ENCODE assay signal across 19 cellular contexts in genomic region chr3:16994842-16995535, GRCh38.
DNase-seq lines count a peak whose midpoint lies in the region; ATAC-seq and TF ChIP-seq lines count a peak whose summit lies in the region.
"Had no signal": no experiment of that assay in that cellular context is flagged by ENCODE, and none has a peak within 500 bp of the region (broad histone marks: within the 10 kb centered on the region; RNA-seq: fewer than 3 reads in every experiment).

No MANE protein-coding gene starts in this region.

- H3K4me3 Mint-ChIP-seq in stimulated activated naive CD8-positive, alpha-beta T cell treated with anti-CD3 and anti-CD28 coated beads, Interleukin-15, Interleukin-2, amounts not matched to agents 100 ng/mL and 50 ng/mL, for 24 hours, result no peak overlapping the region
- peak overlapping the region; percentile 56 to 76 (median 63) for H3K4me3 Mint-ChIP-seq in immature natural killer cell
- H3K4me3 Mint-ChIP-seq: activated CD4-positive, alpha-beta T cell treated with anti-CD3 and anti-CD28 coated beads, Interleukin-2, amount 10 ng/mL, durations not matched to agents 24 days and 14 days; activated T-helper 1 cell treated with anti-CD3 and anti-CD28 coated beads, Interleukin-12 subunit alpha, Interleukin-12 subunit beta, Interleukin-2, Interleukin-4 antibody, amounts not matched to agents 30 ng/mL and 10 ng/mL and 1 ng/mL, durations not matched to agents 14 hours and 24 hours and 36 hours; T-helper 2 cell treated with Interferon-gamma antibody and Interleukin-4, amounts not matched to agents 5 μg/mL and 100 μg/mL, for 36 hours had no signal

- ATAC-seq in stimulated activated naive CD8-positive, alpha-beta T cell treated with anti-CD3 and anti-CD28 coated beads, Interleukin-15, Interleukin-2, amounts not matched to agents 100 U/mL and 50 U/mL, for 24 hours, result no peak
- no peak for ATAC-seq in HG03432 (IDR thresholded peaks at IDR 0.05; ENCODE audit: unreplicated experiment)

- H3K36me3 Mint-ChIP-seq in stimulated activated naive CD8-positive, alpha-beta T cell treated with anti-CD3 and anti-CD28 coated beads, Interleukin-15, Interleukin-2, amounts not matched to agents 100 ng/mL and 50 ng/mL, for 24 hours (ENCODE audit: low read depth), result no peaks in the 10 kb centered on the region
- no peaks in the 10 kb centered on the region for H3K36me3 Mint-ChIP-seq in immature natural killer cell

- no peaks in the 10 kb centered on the region for H3K9me3 Mint-ChIP-seq in stimulated activated naive CD8-positive, alpha-beta T cell treated with anti-CD3 and anti-CD28 coated beads, Interleukin-15, Interleukin-2, amounts not matched to agents 100 ng/mL and 50 ng/mL, for 24 hours
- H3K9me3 Mint-ChIP-seq in immature natural killer cell, result no peaks in the 10 kb centered on the region
- H3K9me3 Mint-ChIP-seq: T-helper 2 cell treated with Interferon-gamma antibody and Interleukin-4, amounts not matched to agents 5 μg/mL and 100 μg/mL, for 36 hours had no signal

- H3K4me3 ChIP-seq in foreskin fibroblast (ENCODE audit: low read depth in 1 of 2, low read length in 2 of 2), result no peak overlapping the region
- H3K4me3 ChIP-seq: dorsolateral prefrontal cortex had no signal

- no peak for TF ChIP-seq CTCF in foreskin fibroblast (IDR thresholded peaks at IDR 0.05; ENCODE audit: low read depth, low read length)

- DNase-seq in stimulated activated naive CD8-positive, alpha-beta T cell treated with anti-CD3 and anti-CD28 coated beads, Interleukin-15, Interleukin-2, amounts not matched to agents 100 U/mL and 50 U/mL, for 24 hours, result no peak
- DNase-seq in NCI-H774 (lab: John Stamatoyannopoulos, UW), result peak; percentile 22
- no peak for DNase-seq in immature natural killer cell
- DNase-seq in foreskin fibroblast, result no peak
- no peak for DNase-seq in putamen (ENCODE audit: low spot score)
- no peak for DNase-seq in nucleus accumbens (lab: John Stamatoyannopoulos, UW)
- DNase-seq: activated CD4-positive, alpha-beta T cell treated with anti-CD3 and anti-CD28 coated beads, Interleukin-2, amount 10 ng/mL, durations not matched to agents 24 days and 14 days; BE2C; dorsolateral prefrontal cortex; HCEC 1CT; KBM-7; mammary epithelial cell; NCI-H1436; NCI-H82; stimulated activated CD4-positive, alpha-beta T cell treated with anti-CD3 and anti-CD28 coated beads, Interleukin-12 subunit alpha, Interleukin-12 subunit beta, amount 100 ng/mL, for 4 hours had no signal

- H3K27me3 Mint-ChIP-seq in stimulated activated naive CD8-positive, alpha-beta T cell treated with anti-CD3 and anti-CD28 coated beads, Interleukin-15, Interleukin-2, amounts not matched to agents 100 ng/mL and 50 ng/mL, for 24 hours, result no peaks in the 10 kb centered on the region
- H3K27me3 Mint-ChIP-seq in immature natural killer cell (ENCODE audit: low read depth in 3 of 3), result peaks cover 0 to 2% (median 0%) of the 10 kb centered on the region in 3 donors
- H3K27me3 Mint-ChIP-seq: activated CD4-positive, alpha-beta T cell treated with anti-CD3 and anti-CD28 coated beads, Interleukin-2, amount 10 ng/mL, durations not matched to agents 24 days and 14 days had no signal

- H3K4me1 Mint-ChIP-seq in stimulated activated naive CD8-positive, alpha-beta T cell treated with anti-CD3 and anti-CD28 coated beads, Interleukin-15, Interleukin-2, amounts not matched to agents 100 ng/mL and 50 ng/mL, for 24 hours (ENCODE audit: low read depth), result peaks cover 91% of the 10 kb centered on the region
- H3K4me1 Mint-ChIP-seq in immature natural killer cell, result peaks cover 88 to 100% of the 10 kb centered on the region in 2 donors

- H3K27ac Mint-ChIP-seq in stimulated activated naive CD8-positive, alpha-beta T cell treated with anti-CD3 and anti-CD28 coated beads, Interleukin-15, Interleukin-2, amounts not matched to agents 100 ng/mL and 50 ng/mL, for 24 hours, result peak overlapping the region; percentile 9
- H3K27ac Mint-ChIP-seq in immature natural killer cell, result peak overlapping the region; percentile 46 to 82 (median 70)
- H3K27ac Mint-ChIP-seq: activated CD4-positive, alpha-beta T cell treated with anti-CD3 and anti-CD28 coated beads, Interleukin-2, amount 10 ng/mL, durations not matched to agents 24 days and 14 days; activated T-helper 1 cell treated with anti-CD3 and anti-CD28 coated beads, Interleukin-12 subunit alpha, Interleukin-12 subunit beta, Interleukin-2, Interleukin-4 antibody, amounts not matched to agents 30 ng/mL and 10 ng/mL and 1 ng/mL, durations not matched to agents 14 hours and 24 hours and 36 hours; T-helper 2 cell treated with Interferon-gamma antibody and Interleukin-4, amounts not matched to agents 5 μg/mL and 100 μg/mL, for 36 hours had no signal
